8 cellular contexts compared by ENCODE assay signal in genomic region chr13:100694722-100695644, GRCh38. TPM values are rescaled to one million over a fixed set of nuclear protein-coding genes. Genes with fewer than 3 reads are reported as not detected.
DNase-seq lines count a peak whose midpoint lies in the region; ATAC-seq and TF ChIP-seq lines count a peak whose summit lies in the region.

No MANE protein-coding gene starts in this region.

- H2AK5ac ChIP-seq in trophoblast cell (ENCODE audit: low read length) = no peak overlapping the region

- peak; percentile 51; the same call in 2 of the 3 replicates for TF ChIP-seq CTCF in GM12872 (IDR thresholded peaks at IDR 0.05; ENCODE audit: insufficient read depth, low read depth, low read length)
- TF ChIP-seq CTCF in GM20000 (IDR thresholded peaks at IDR 0.05; ENCODE audit: extremely low read depth, missing control alignments) = no peak

- no peak overlapping the region for H4K91ac ChIP-seq in trophoblast cell (ENCODE audit: low read depth, low read length)

- H2BK120ac ChIP-seq in trophoblast cell (ENCODE audit: insufficient read depth, low read length, poor library complexity) = no peak overlapping the region

- H3K79me2 ChIP-seq in trophoblast cell (ENCODE audit: control insufficient read depth, insufficient read depth, low read length, poor library complexity) = no peaks in the 10 kb centered on the region

- no peaks in the 10 kb centered on the region for H3K27me3 ChIP-seq in trophoblast cell (ENCODE audit: insufficient read depth, low read length)

- H3K4me2 ChIP-seq in trophoblast cell (ENCODE audit: low read length) = no peak overlapping the region

- H3K23ac ChIP-seq in trophoblast cell (ENCODE audit: low read length) = no peak overlapping the region

- no peak overlapping the region for H4K12ac ChIP-seq in trophoblast cell (ENCODE audit: low read depth, low read length)

- peak; percentile 29 for ATAC-seq in esophagus mucosa
- no peak for ATAC-seq in GM21515 (IDR thresholded peaks at IDR 0.05; ENCODE audit: unreplicated experiment)

- H2BK12ac ChIP-seq in trophoblast cell (ENCODE audit: low read length) = no peak overlapping the region

- no peaks in the 10 kb centered on the region for H3K36me3 ChIP-seq in trophoblast cell (ENCODE audit: control insufficient read depth in 1 of 2, insufficient read depth in 2 of 2, low read length in 2 of 2)

- no peaks in the 10 kb centered on the region for H3K79me1 ChIP-seq in trophoblast cell (ENCODE audit: low read length)

- H3K4me3 ChIP-seq in trophoblast cell (ENCODE audit: low read depth, low read length) = no peak overlapping the region

- WGBS in trophoblast cell (ENCODE audit: extremely low coverage, insufficient coverage, insufficient read length) = no CpG with 5 or more reads among the region's 12 CpGs

- no peak overlapping the region for H3K18ac ChIP-seq in trophoblast cell (ENCODE audit: low read length)

- H4K8ac ChIP-seq in trophoblast cell (ENCODE audit: low read depth, low read length) = no peak overlapping the region

- H3K4ac ChIP-seq in trophoblast cell (ENCODE audit: low read depth, low read length) = no peak overlapping the region

- H2AFZ ChIP-seq in trophoblast cell (ENCODE audit: insufficient read depth, low read length, poor library complexity) = no peak overlapping the region

- H3K9me3 ChIP-seq in trophoblast cell (ENCODE audit: insufficient read depth, low read depth, low read length) = peaks cover 7% of the 10 kb centered on the region

- DNase-seq in NCI-H226 = peak; percentile 94
- peak; percentile 19 to 59 for DNase-seq in trophoblast cell
- no peak for DNase-seq in GM20000 (ENCODE audit: low spot score)
- no peak for DNase-seq in NCI-H2107 (lab: John Stamatoyannopoulos, UW)
- no peak for DNase-seq in middle frontal gyrus (ENCODE audit: extremely low spot score, low spot score)

- H3K14ac ChIP-seq in trophoblast cell (ENCODE audit: low read length) = no peak overlapping the region

- no peak overlapping the region for H3K9ac ChIP-seq in trophoblast cell (ENCODE audit: low read length)

- no peak overlapping the region for H3K27ac ChIP-seq in trophoblast cell (ENCODE audit: low read depth, low read length)

- H3K4me1 ChIP-seq in trophoblast cell (ENCODE audit: control insufficient read depth in 1 of 2, insufficient read depth in 2 of 2, low read length in 2 of 2) = no peaks in the 10 kb centered on the region

- no peak overlapping the region for H2BK5ac ChIP-seq in trophoblast cell (ENCODE audit: low read depth, low read length, poor library complexity)

RNA-seq across cellular contexts. Expression of gene TMTC4, which starts 20.4 kb away (rescaled TPM):
- total RNA-seq in esophagus mucosa = 5.6 TPM
- polyA plus RNA-seq in trophoblast cell (2013) = 19.7 and 21.4 TPM in 2 replicates

Comparison
In these comparisons a context has a peak if more than half of its experiments do, and no peak if none do; other contexts are left out.
1. DNase-seq: peak in NCI-H226 (single experiment) and trophoblast cell (2 of 2); none in GM20000 (single experiment), NCI-H2107 (single experiment) and middle frontal gyrus (single experiment).